In genomic region chr5:115306011-115306530, GRCh38 we compare ENCODE assay signal across 27 cellular contexts. TPM values are rescaled to one million over a fixed set of nuclear protein-coding genes. Genes with fewer than 3 reads are reported as not detected.
DNase-seq lines count a peak whose midpoint lies in the region; ATAC-seq, FAIRE-seq and TF ChIP-seq lines count a peak whose summit lies in the region.
"Had no signal": no experiment of that assay in that cellular context is flagged by ENCODE, and none has a peak within 500 bp of the region (broad histone marks: within the 10 kb centered on the region; RNA-seq: fewer than 3 reads in every experiment).

No MANE protein-coding gene starts in this region.

- no peak overlapping the region for H3K4me3 Mint-ChIP-seq in osteocyte (ENCODE audit: unreplicated experiment)
- H3K4me3 Mint-ChIP-seq: activated T-cell treated with anti-CD3 and anti-CD28 coated beads, Interleukin-2, amount 50 U/mL, for 24 hours; brain; T-helper 17 cell had no signal

- no peak for FAIRE-seq in bronchial epithelial cell (lab: Jason Lieb, UNC)
- FAIRE-seq: A204.1, keratinocyte, RCC 7860 had no signal

- H3K27ac ChIP-seq in left lung: no peak overlapping the region
- H3K27ac ChIP-seq: esophagus muscularis mucosa, hepatocyte, lower lobe of right lung, neutrophil, SK-N-MC had no signal

- no peak overlapping the region for H3K4me3 ChIP-seq in bronchial epithelial cell (ENCODE audit: low read depth, low read length)
- H3K4me3 ChIP-seq in left lung: no peak overlapping the region
- H3K4me3 ChIP-seq: esophagus muscularis mucosa, hepatocyte, lower lobe of right lung, MG63, SK-N-MC had no signal

- no peaks in the 10 kb centered on the region for H3K36me3 Mint-ChIP-seq in osteocyte (ENCODE audit: unreplicated experiment)
- H3K36me3 Mint-ChIP-seq: brain had no signal

- H3K9me3 ChIP-seq in left lung: no peaks in the 10 kb centered on the region
- H3K9me3 ChIP-seq: esophagus muscularis mucosa, lower lobe of right lung, MG63, neutrophil had no signal

- TF ChIP-seq CTCF in bronchial epithelial cell (IDR thresholded peaks at IDR 0.05; ENCODE audit: insufficient read depth, low read length, severe bottlenecking): no peak
- no peak for TF ChIP-seq CTCF in left lung (IDR thresholded peaks at IDR 0.05)
- TF ChIP-seq CTCF in osteocyte (IDR thresholded peaks at IDR 0.05): no peak

- no peak overlapping the region for H3K27ac Mint-ChIP-seq in osteocyte (ENCODE audit: unreplicated experiment)
- H3K27ac Mint-ChIP-seq: activated T-cell treated with anti-CD3 and anti-CD28 coated beads, Interleukin-2, amount 50 U/mL, for 24 hours; brain; T-helper 17 cell had no signal

- no peaks in the 10 kb centered on the region for H3K4me1 Mint-ChIP-seq in osteocyte (ENCODE audit: unreplicated experiment)
- H3K4me1 Mint-ChIP-seq: T-helper 17 cell had no signal

- peaks cover 2% of the 10 kb centered on the region for H3K27me3 ChIP-seq in bronchial epithelial cell (ENCODE audit: control insufficient read depth, insufficient read depth, low read length)
- peaks cover 0 to 8% of the 10 kb centered on the region in 2 donors for H3K27me3 ChIP-seq in left lung
- H3K27me3 ChIP-seq: MG63 had no signal

- H3K27me3 Mint-ChIP-seq in osteocyte (ENCODE audit: unreplicated experiment): peaks cover 66% of the 10 kb centered on the region

- intact Hi-C loops in left lung (cut with DNase I): loop anchor here in 1 of 2 donors (5.0 kb wide), 1 partner anchor 281 kb away; no protein-coding TSS in a partner anchor

- DNase-seq in SIG-M5 treated with dmso at 0.1 percent for 504 hours (lab: John Stamatoyannopoulos, UW; ENCODE audit: unreplicated experiment) (peak; percentile 26), SIG-M5 (lab: John Stamatoyannopoulos, UW) (no peak), bronchial epithelial cell (ENCODE audit: low read depth) (peak; percentile 30), left lung (no peak), RKO (ENCODE audit: low spot score) (no peak), osteocyte (ENCODE audit: extremely low spot score, unreplicated experiment) (no peak)
- DNase-seq: activated CD4-positive, alpha-beta T cell treated with anti-CD3 and anti-CD28 coated beads for 4 hours; activated gamma-delta T cell treated with Interleukin-2 at 50 U/mL for 16 hours; activated T-cell treated with anti-CD3 and anti-CD28 coated beads, Interleukin-2, amount 50 U/mL, for 24 hours; AML-193; DND-41; effector CD8-positive, alpha-beta T cell; HCEC 1CT; lower lobe of right lung; MG63; NCI-H1417 treated with DMSO at 0.1 percent for 48 hours; T-helper 17 cell had no signal

- H3K4me1 ChIP-seq in left lung: no peaks in the 10 kb centered on the region
- H3K4me1 ChIP-seq: esophagus muscularis mucosa, lower lobe of right lung had no signal

- ATAC-seq in left lung: peak; percentile 76
- ATAC-seq in GM19395 (IDR thresholded peaks at IDR 0.05; ENCODE audit: unreplicated experiment): no peak
- ATAC-seq in GM18870 (IDR thresholded peaks at IDR 0.05; ENCODE audit: unreplicated experiment): no peak
- ATAC-seq: T-helper 17 cell had no signal

- H3K9me3 Mint-ChIP-seq in osteocyte (ENCODE audit: unreplicated experiment): no peaks in the 10 kb centered on the region
- H3K9me3 Mint-ChIP-seq: activated T-cell treated with anti-CD3 and anti-CD28 coated beads, Interleukin-2, amount 50 U/mL, for 24 hours; brain had no signal

- no peaks in the 10 kb centered on the region for H3K36me3 ChIP-seq in bronchial epithelial cell (ENCODE audit: control insufficient read depth, insufficient read depth, low read length)
- no peaks in the 10 kb centered on the region for H3K36me3 ChIP-seq in left lung
- H3K36me3 ChIP-seq: esophagus muscularis mucosa, lower lobe of right lung, MG63, neutrophil had no signal

RNA-seq across cellular contexts. Expression of gene CCDC112, which starts 9.6 kb away (rescaled TPM):
- total RNA-seq in bronchial epithelial cell: 4.5 and 4.9 TPM in 2 replicates
- total RNA-seq in left lung: 1 to 10 TPM; 6.0 to 6.6 TPM
- 7.8 and 8.9 TPM in 2 replicates for total RNA-seq in osteocyte

RNA-seq across cellular contexts. Expression of gene PGGT1B, which starts 43.4 kb away (rescaled TPM):
- total RNA-seq in bronchial epithelial cell (18.4 and 28.9 TPM in 2 replicates), left lung (10 to 100 TPM; 42.7 to 46.5 TPM), osteocyte (38.1 and 42.6 TPM in 2 replicates)

Comparison
In these comparisons a context has a peak if more than half of its experiments do, and no peak if none do; other contexts are left out.
1. DNase-seq: peak in SIG-M5 treated with dmso at 0.1 percent for 504 hours (single experiment) and bronchial epithelial cell (single experiment); none in SIG-M5 (single experiment), left lung (0 of 2), RKO (single experiment) and osteocyte (single experiment).